ENCODE assay signal across 1 cellular context in genomic region chrX:71256051-71256450, GRCh38.
TF ChIP-seq lines count a peak whose summit lies in the region.

No MANE protein-coding gene starts in this region.

TF ChIP-seq in GM23338, 12 proteins besides CTCF, POLR2A, EP300 and RAD21:
- no peak for TF ChIP-seq REST (IDR thresholded peaks at IDR 0.05; ENCODE audit: unreplicated experiment)
